8 cellular contexts compared by ENCODE assay signal in the genomic region with DNA sequence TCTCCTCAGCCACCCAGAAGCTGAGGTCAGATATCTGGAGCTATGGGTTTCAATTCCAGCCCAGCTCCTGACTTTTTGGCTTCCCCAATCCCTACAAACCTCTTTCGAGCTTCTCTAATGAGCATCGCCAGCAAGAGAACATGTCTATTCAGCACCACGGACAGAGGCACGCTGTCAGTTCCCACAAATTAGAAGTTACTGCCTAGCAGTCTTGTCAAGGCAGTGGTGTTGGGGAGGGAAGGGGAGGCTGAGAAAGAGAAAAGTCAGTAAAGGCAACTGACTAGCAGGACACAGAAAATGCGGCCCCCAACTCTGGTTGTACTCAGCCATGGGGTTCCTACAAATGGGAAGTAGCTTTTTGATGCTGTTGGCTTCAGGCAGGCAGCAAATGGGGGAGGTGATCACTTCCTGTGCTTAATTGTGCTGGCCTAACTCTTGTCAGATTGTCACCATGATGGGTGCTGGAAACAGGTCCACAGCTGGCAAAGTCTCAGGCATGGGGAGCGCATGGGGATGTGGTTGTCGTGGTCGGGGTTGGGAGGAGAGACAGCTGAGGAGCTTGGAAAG.
DNase-seq lines count a peak whose midpoint lies in the region; ATAC-seq, FAIRE-seq and TF ChIP-seq lines count a peak whose summit lies in the region.

No MANE protein-coding gene starts in this region.

- intact Hi-C loops in activated CD8-positive, alpha-beta T cell treated with anti-CD3 and anti-CD28 coated beads for 36 hours (cut with micrococcal nuclease), result no loop called here

- no peak overlapping the region for H3K4me3 ChIP-seq in CD4-positive, CD25-positive, alpha-beta regulatory T cell (ENCODE audit: low read depth, low read length)
- H3K4me3 ChIP-seq in upper lobe of left lung, result no peak overlapping the region
- no peak overlapping the region for H3K4me3 ChIP-seq in effector memory CD4-positive, alpha-beta T cell (ENCODE audit: insufficient read depth, low read depth, low read length, poor library complexity, severe bottlenecking)

- H3K36me3 Mint-ChIP-seq in CD4-positive, CD25-positive, alpha-beta regulatory T cell, result no peaks in the 10 kb centered on the region
- H3K36me3 Mint-ChIP-seq in activated CD8-positive, alpha-beta T cell treated with anti-CD3 and anti-CD28 coated beads for 36 hours (ENCODE audit: low read depth), result no peaks in the 10 kb centered on the region

- H3K27me3 ChIP-seq in CD4-positive, CD25-positive, alpha-beta regulatory T cell (ENCODE audit: control insufficient read depth, insufficient read depth, low read length), result no peaks in the 10 kb centered on the region
- no peaks in the 10 kb centered on the region for H3K27me3 ChIP-seq in upper lobe of left lung
- no peaks in the 10 kb centered on the region for H3K27me3 ChIP-seq in effector memory CD4-positive, alpha-beta T cell (replicated peaks; ENCODE audit: control insufficient read depth, insufficient read depth, low read length, poor library complexity, severe bottlenecking)

- no peak for TF ChIP-seq EP300 in upper lobe of left lung (IDR thresholded peaks at IDR 0.05)

- no peak for TF ChIP-seq CTCF in activated CD8-positive, alpha-beta T cell treated with anti-CD3 and anti-CD28 coated beads for 36 hours (IDR thresholded peaks at IDR 0.05)
- no peak for TF ChIP-seq CTCF in upper lobe of left lung (IDR thresholded peaks at IDR 0.05)

- H3K9me3 ChIP-seq in CD4-positive, CD25-positive, alpha-beta regulatory T cell (ENCODE audit: control insufficient read depth in 2 of 2, low read length in 2 of 2), result no peaks in the 10 kb centered on the region
- no peaks in the 10 kb centered on the region for H3K9me3 ChIP-seq in upper lobe of left lung
- H3K9me3 ChIP-seq in effector memory CD4-positive, alpha-beta T cell (ENCODE audit: control insufficient read depth, low read length), result no peaks in the 10 kb centered on the region

- H3K4me1 Mint-ChIP-seq in CD4-positive, CD25-positive, alpha-beta regulatory T cell, result no peaks in the 10 kb centered on the region
- no peaks in the 10 kb centered on the region for H3K4me1 Mint-ChIP-seq in activated CD8-positive, alpha-beta T cell treated with anti-CD3 and anti-CD28 coated beads for 36 hours (ENCODE audit: low read depth)

- TF ChIP-seq POLR2A in H54 (IDR thresholded peaks at IDR 0.05; ENCODE audit: low read depth, low read length) (no peak), upper lobe of left lung (IDR thresholded peaks at IDR 0.05) (no peak)

- CTCF ChIA-PET in activated CD8-positive, alpha-beta T cell treated with anti-CD3 and anti-CD28 coated beads for 36 hours (lab: Charles Lee), result interaction anchor here (1.3 kb wide), 1 partner anchor 80 kb away, joined by 3 read pairs; no protein-coding TSS in a partner anchor

- peak in 2 of 3 donors; percentile 5 to 37 for DNase-seq in CD4-positive, CD25-positive, alpha-beta regulatory T cell
- DNase-seq in HK-2 (ENCODE audit: unreplicated experiment), result peak; percentile 30
- DNase-seq in activated CD8-positive, alpha-beta T cell treated with anti-CD3 and anti-CD28 coated beads for 36 hours, result peak; percentile 46
- DNase-seq in kidney glomerular epithelial cell (lab: John Stamatoyannopoulos, UW), result peak; percentile 49
- DNase-seq in H54 (ENCODE audit: insufficient read length, low spot score), result no peak
- DNase-seq in upper lobe of left lung, result no peak
- DNase-seq in effector memory CD4-positive, alpha-beta T cell, result no peak

- no peak for ATAC-seq in CD4-positive, CD25-positive, alpha-beta regulatory T cell (ENCODE audit: low read depth in 2 of 2)
- ATAC-seq in activated CD8-positive, alpha-beta T cell treated with anti-CD3 and anti-CD28 coated beads for 36 hours, result no peak
- no peak for ATAC-seq in upper lobe of left lung (ENCODE audit: low FRiP score in 2 of 2)
- ATAC-seq in HG03378 (IDR thresholded peaks at IDR 0.05; ENCODE audit: unreplicated experiment), result no peak

- no peaks in the 10 kb centered on the region for H3K27me3 Mint-ChIP-seq in CD4-positive, CD25-positive, alpha-beta regulatory T cell
- peaks cover 6% of the 10 kb centered on the region for H3K27me3 Mint-ChIP-seq in activated CD8-positive, alpha-beta T cell treated with anti-CD3 and anti-CD28 coated beads for 36 hours

- no peak overlapping the region for H3K27ac Mint-ChIP-seq in CD4-positive, CD25-positive, alpha-beta regulatory T cell
- no peak overlapping the region for H3K27ac Mint-ChIP-seq in activated CD8-positive, alpha-beta T cell treated with anti-CD3 and anti-CD28 coated beads for 36 hours

- POLR2A ChIA-PET in activated CD8-positive, alpha-beta T cell treated with anti-CD3 and anti-CD28 coated beads for 36 hours (lab: Charles Lee), result no interaction called here

- no peak overlapping the region for H3K27ac ChIP-seq in CD4-positive, CD25-positive, alpha-beta regulatory T cell (ENCODE audit: insufficient read depth, low read length, poor library complexity, severe bottlenecking)
- no peak overlapping the region for H3K27ac ChIP-seq in upper lobe of left lung
- no peak overlapping the region for H3K27ac ChIP-seq in effector memory CD4-positive, alpha-beta T cell (ENCODE audit: insufficient read depth, low read length, poor library complexity, severe bottlenecking)

- peaks cover 0 to 9% (median 0%) of the 10 kb centered on the region in 7 donors for H3K9me3 Mint-ChIP-seq in CD4-positive, CD25-positive, alpha-beta regulatory T cell
- peaks cover 4% of the 10 kb centered on the region for H3K9me3 Mint-ChIP-seq in activated CD8-positive, alpha-beta T cell treated with anti-CD3 and anti-CD28 coated beads for 36 hours

- H3K4me1 ChIP-seq in CD4-positive, CD25-positive, alpha-beta regulatory T cell (ENCODE audit: control insufficient read depth, insufficient read depth, low read length, poor library complexity, severe bottlenecking), result no peaks in the 10 kb centered on the region
- H3K4me1 ChIP-seq in upper lobe of left lung, result no peaks in the 10 kb centered on the region
- no peaks in the 10 kb centered on the region for H3K4me1 ChIP-seq in effector memory CD4-positive, alpha-beta T cell (ENCODE audit: control insufficient read depth, insufficient read depth, low read length, poor library complexity, severe bottlenecking)

- H3K36me3 ChIP-seq in CD4-positive, CD25-positive, alpha-beta regulatory T cell (ENCODE audit: control insufficient read depth, insufficient read depth, low read length), result no peaks in the 10 kb centered on the region
- H3K36me3 ChIP-seq in upper lobe of left lung, result no peaks in the 10 kb centered on the region
- no peaks in the 10 kb centered on the region for H3K36me3 ChIP-seq in effector memory CD4-positive, alpha-beta T cell (ENCODE audit: control insufficient read depth, insufficient read depth, low read length)

- WGBS in upper lobe of left lung, 2 donors, result 32 to 37% methylated on average over 8 of the region's 8 CpGs

- H3K4me3 Mint-ChIP-seq in CD4-positive, CD25-positive, alpha-beta regulatory T cell, result no peak overlapping the region
- no peak overlapping the region for H3K4me3 Mint-ChIP-seq in activated CD8-positive, alpha-beta T cell treated with anti-CD3 and anti-CD28 coated beads for 36 hours

- FAIRE-seq in H54 (lab: Jason Lieb, UNC), result no peak

Comparison
In these comparisons a context has a peak if more than half of its experiments do, and no peak if none do; other contexts are left out.
1. DNase-seq: peak in CD4-positive, CD25-positive, alpha-beta regulatory T cell (2 of 3), HK-2 (single experiment), activated CD8-positive, alpha-beta T cell treated with anti-CD3 and anti-CD28 coated beads for 36 hours (single experiment) and kidney glomerular epithelial cell (single experiment); none in H54 (single experiment), upper lobe of left lung (0 of 2) and effector memory CD4-positive, alpha-beta T cell (0 of 3).